ENCODE assay signal across 23 cellular contexts in the genomic region with DNA sequence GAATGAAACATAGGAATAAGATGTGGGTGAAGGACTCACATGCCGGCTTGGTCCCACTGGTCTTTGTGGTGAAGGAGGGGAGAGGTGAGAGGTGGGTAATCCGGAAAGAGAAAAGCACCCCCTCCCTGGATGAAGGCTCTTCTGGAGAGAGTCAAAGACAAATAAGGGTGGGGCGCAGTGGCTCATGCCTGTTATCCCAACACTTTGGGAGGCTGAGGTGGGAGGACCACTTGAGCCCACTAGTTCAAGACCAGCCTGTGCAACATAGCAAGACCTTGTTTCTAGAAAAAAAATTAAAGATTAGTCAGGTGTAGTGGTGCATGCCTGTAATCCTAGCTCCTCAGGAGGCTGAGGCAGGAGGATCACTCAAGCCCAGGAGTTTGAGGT. TPM values are rescaled to one million over a fixed set of nuclear protein-coding genes. Genes with fewer than 3 reads are reported as not detected.
DNase-seq lines count a peak whose midpoint lies in the region; ATAC-seq and TF ChIP-seq lines count a peak whose summit lies in the region.
"Had no signal": no experiment of that assay in that cellular context is flagged by ENCODE, and none has a peak within 500 bp of the region (broad histone marks: within the 10 kb centered on the region; RNA-seq: fewer than 3 reads in every experiment).

No MANE protein-coding gene starts in this region.

- peak overlapping the region; percentile 86 for H3K4me3 Mint-ChIP-seq in activated CD8-positive, alpha-beta memory T cell treated with anti-CD3 and anti-CD28 coated beads, Interleukin-2, amount 10 ng/mL, durations not matched to agents 7 days and 5 days
- H3K4me3 Mint-ChIP-seq in activated naive CD8-positive, alpha-beta T cell treated with anti-CD3 and anti-CD28 coated beads for 36 hours: peak overlapping the region; percentile 93
- H3K4me3 Mint-ChIP-seq in endodermal cell: no peak overlapping the region
- H3K4me3 Mint-ChIP-seq: mesothelial cell of epicardium had no signal

- no peak overlapping the region for H2AFZ ChIP-seq in SU-DHL-6 (ENCODE audit: low read depth, low read length, severe bottlenecking)

- 89 to 95% methylated on average over 3 of the region's 3 CpGs for WGBS in endodermal cell (ENCODE audit: insufficient coverage in 1 of 2, insufficient read length in 1 of 2), 2 experiments

- H3F3A ChIP-seq in SU-DHL-6 (ENCODE audit: insufficient read depth): peaks cover 89% of the 10 kb centered on the region

- no peaks in the 10 kb centered on the region for H3K9me2 ChIP-seq in SU-DHL-6 (replicated peaks; ENCODE audit: insufficient read depth, low read length)

- H3K36me3 ChIP-seq in SU-DHL-6 (ENCODE audit: low read length): peaks cover 3% of the 10 kb centered on the region; the same call in 1 of the 2 replicates
- peaks cover 15% of the 10 kb centered on the region for H3K36me3 ChIP-seq in neutrophil
- H3K36me3 ChIP-seq in endodermal cell (ENCODE audit: control insufficient read depth, insufficient read depth, low read length): no peaks in the 10 kb centered on the region
- H3K36me3 ChIP-seq: esophagus muscularis mucosa, stomach had no signal

- no peak for ATAC-seq in activated CD8-positive, alpha-beta memory T cell treated with anti-CD3 and anti-CD28 coated beads, Interleukin-2, amount 10 ng/mL, durations not matched to agents 7 days and 5 days
- ATAC-seq: activated CD4-positive, CD25-positive, alpha-beta regulatory T cell treated with anti-CD3 and anti-CD28 coated beads, Interleukin-2, amount 50 U/mL, for 24 hours; sciatic nerve had no signal

- DNase-seq in activated CD8-positive, alpha-beta memory T cell treated with anti-CD3 and anti-CD28 coated beads, Interleukin-2, amount 10 ng/mL, durations not matched to agents 7 days and 5 days: no peak
- DNase-seq in activated CD8-positive, alpha-beta memory T cell treated with anti-CD3 and anti-CD28 coated beads for 24 hours: no peak
- DNase-seq in activated naive CD8-positive, alpha-beta T cell treated with anti-CD3 and anti-CD28 coated beads for 36 hours: no peak
- DNase-seq in posterior vena cava (ENCODE audit: low spot score) (no peak), ecto neural progenitor cell (ENCODE audit: low spot score) (no peak), endodermal cell (no peak)
- DNase-seq: activated effector memory CD4-positive, alpha-beta T cell treated with Interleukin-2 at 50 U/mL for 16 hours; Caco-2; head of caudate nucleus; NCI-H1048; NCI-H748 treated with DMSO at 0.1 percent for 48 hours; stomach had no signal

- no peaks in the 10 kb centered on the region for H3K9me3 Mint-ChIP-seq in activated CD8-positive, alpha-beta memory T cell treated with anti-CD3 and anti-CD28 coated beads, Interleukin-2, amount 10 ng/mL, durations not matched to agents 7 days and 5 days (ENCODE audit: low read depth)
- no peaks in the 10 kb centered on the region for H3K9me3 Mint-ChIP-seq in activated naive CD8-positive, alpha-beta T cell treated with anti-CD3 and anti-CD28 coated beads for 36 hours
- no peaks in the 10 kb centered on the region for H3K9me3 Mint-ChIP-seq in endodermal cell
- H3K9me3 Mint-ChIP-seq: mesothelial cell of epicardium had no signal

- H3K9ac ChIP-seq in SU-DHL-6 (ENCODE audit: low read length) (no peak overlapping the region), endodermal cell (ENCODE audit: extremely low read depth, low read length, poor library complexity, severe bottlenecking) (no peak overlapping the region)

- no peaks in the 10 kb centered on the region for H4K20me1 ChIP-seq in SU-DHL-6 (ENCODE audit: low read depth, low read length)

- CTCF ChIA-PET in activated CD8-positive, alpha-beta memory T cell treated with anti-CD3 and anti-CD28 coated beads, Interleukin-2, amount 10 ng/mL, durations not matched to agents 7 days and 5 days (lab: Charles Lee): interaction anchor here (1.9 to 26.0 kb wide), 5 partner anchors 9 to 43 kb away, joined by 6 to 952 read pairs (median 189); partner anchors contain the start of genes ATP6V1G2, DDX39B, LST1 and LTA

- H3K27me3 ChIP-seq in SU-DHL-6 (ENCODE audit: low read length) (no peaks in the 10 kb centered on the region), neutrophil (no peaks in the 10 kb centered on the region), endodermal cell (ENCODE audit: control insufficient read depth, insufficient read depth, low read length, poor library complexity, severe bottlenecking) (peaks cover 5% of the 10 kb centered on the region)
- H3K27me3 ChIP-seq: body of pancreas, esophagus muscularis mucosa, stomach had no signal

- H3K27me3 Mint-ChIP-seq in activated CD8-positive, alpha-beta memory T cell treated with anti-CD3 and anti-CD28 coated beads, Interleukin-2, amount 10 ng/mL, durations not matched to agents 7 days and 5 days: no peaks in the 10 kb centered on the region
- no peaks in the 10 kb centered on the region for H3K27me3 Mint-ChIP-seq in activated naive CD8-positive, alpha-beta T cell treated with anti-CD3 and anti-CD28 coated beads for 36 hours
- H3K27me3 Mint-ChIP-seq in endodermal cell (ENCODE audit: insufficient read depth): peaks cover 51% of the 10 kb centered on the region

- H3K4me3 ChIP-seq in SU-DHL-6 (ENCODE audit: insufficient read depth, low read length, poor library complexity, severe bottlenecking) (no peak overlapping the region), neutrophil (ENCODE audit: low read depth in 1 of 2, low read length in 1 of 2) (no peak overlapping the region), endodermal cell (ENCODE audit: low read length) (no peak overlapping the region)
- H3K4me3 ChIP-seq: body of pancreas, esophagus muscularis mucosa, stomach had no signal

- H3K4me2 ChIP-seq in SU-DHL-6 (ENCODE audit: low read depth, low read length, poor library complexity, severe bottlenecking): peak overlapping the region; percentile 86

- intact Hi-C loops in posterior vena cava (cut with DNase I): no loop called here

- peaks cover 70% of the 10 kb centered on the region for H3K4me1 Mint-ChIP-seq in activated CD8-positive, alpha-beta memory T cell treated with anti-CD3 and anti-CD28 coated beads, Interleukin-2, amount 10 ng/mL, durations not matched to agents 7 days and 5 days
- H3K4me1 Mint-ChIP-seq in activated naive CD8-positive, alpha-beta T cell treated with anti-CD3 and anti-CD28 coated beads for 36 hours: peaks cover 49% of the 10 kb centered on the region
- H3K4me1 Mint-ChIP-seq in endodermal cell: peaks cover 20% of the 10 kb centered on the region

- H3K4me1 ChIP-seq in neutrophil (ENCODE audit: control insufficient read depth in 1 of 2, insufficient read depth in 1 of 2, low read depth in 1 of 2, low read length in 1 of 2): peaks cover 64 to 70% of the 10 kb centered on the region in 2 experiments
- H3K4me1 ChIP-seq in endodermal cell (ENCODE audit: control insufficient read depth, insufficient read depth, low read length): peaks cover 2% of the 10 kb centered on the region

- peaks cover 43% of the 10 kb centered on the region for H3K79me2 ChIP-seq in SU-DHL-6 (ENCODE audit: insufficient read depth, low read length)

- peak overlapping the region; percentile 65 for H3K27ac Mint-ChIP-seq in activated CD8-positive, alpha-beta memory T cell treated with anti-CD3 and anti-CD28 coated beads, Interleukin-2, amount 10 ng/mL, durations not matched to agents 7 days and 5 days
- peak overlapping the region; percentile 92 for H3K27ac Mint-ChIP-seq in activated naive CD8-positive, alpha-beta T cell treated with anti-CD3 and anti-CD28 coated beads for 36 hours
- H3K27ac Mint-ChIP-seq in endodermal cell: no peak overlapping the region

- no peak for TF ChIP-seq CTCF in SU-DHL-6 (IDR thresholded peaks at IDR 0.05; ENCODE audit: insufficient read depth, low read length, poor library complexity, severe bottlenecking)
- TF ChIP-seq CTCF in neutrophil (IDR thresholded peaks at IDR 0.05): no peak
- no peak for TF ChIP-seq CTCF in endodermal cell (conservative IDR thresholded peaks at IDR 0.05)

- H3K27ac ChIP-seq in SU-DHL-6 (ENCODE audit: low read depth, low read length) (peak overlapping the region; percentile 92), neutrophil (peak overlapping the region; percentile 96), endodermal cell (ENCODE audit: low read depth, low read length) (no peak overlapping the region)
- H3K27ac ChIP-seq: esophagus muscularis mucosa had no signal

- H3K36me3 Mint-ChIP-seq in activated CD8-positive, alpha-beta memory T cell treated with anti-CD3 and anti-CD28 coated beads, Interleukin-2, amount 10 ng/mL, durations not matched to agents 7 days and 5 days: peaks cover 66% of the 10 kb centered on the region
- H3K36me3 Mint-ChIP-seq in activated naive CD8-positive, alpha-beta T cell treated with anti-CD3 and anti-CD28 coated beads for 36 hours: peaks cover 72% of the 10 kb centered on the region
- no peaks in the 10 kb centered on the region for H3K36me3 Mint-ChIP-seq in endodermal cell (ENCODE audit: low read depth)
- H3K36me3 Mint-ChIP-seq: mesothelial cell of epicardium had no signal

- H3K9me3 ChIP-seq in SU-DHL-6 (ENCODE audit: insufficient read depth, low read length) (no peaks in the 10 kb centered on the region), neutrophil (no peaks in the 10 kb centered on the region), endodermal cell (ENCODE audit: control insufficient read depth, low read length) (no peaks in the 10 kb centered on the region)
- H3K9me3 ChIP-seq: body of pancreas, Caco-2, esophagus muscularis mucosa, stomach had no signal

RNA-seq across cellular contexts. Expression of gene LTB, which starts 3.1 kb away (rescaled TPM):
- 100 to 1,000 TPM; 608 to 839 TPM for total RNA-seq in activated CD8-positive, alpha-beta memory T cell treated with anti-CD3 and anti-CD28 coated beads, Interleukin-2, amount 10 ng/mL, durations not matched to agents 7 days and 5 days
- 100 to 1,000 TPM; 273 TPM for total RNA-seq in activated naive CD8-positive, alpha-beta T cell treated with anti-CD3 and anti-CD28 coated beads for 36 hours
- total RNA-seq in posterior vena cava (1 to 10 TPM in 1 of 2 donors, under 1 TPM in 1; 0.90 to 1.6 TPM), endodermal cell (1 to 10 TPM in 1 of 2 donors, not detected in 1; 1.3 TPM)
- polyA plus RNA-seq in endodermal cell (2013, experiment 1 of 2): not detected
- not detected for polyA plus RNA-seq in endodermal cell (2013, experiment 2 of 2)
- total RNA-seq: Caco-2, mesothelial cell of epicardium, osteoblast had no signal

RNA-seq across cellular contexts. Expression of gene TNF, which starts 3.7 kb away (rescaled TPM):
- total RNA-seq in activated CD8-positive, alpha-beta memory T cell treated with anti-CD3 and anti-CD28 coated beads, Interleukin-2, amount 10 ng/mL, durations not matched to agents 7 days and 5 days: 10 to 100 TPM; 58.8 to 65.1 TPM
- total RNA-seq in activated naive CD8-positive, alpha-beta T cell treated with anti-CD3 and anti-CD28 coated beads for 36 hours: 100 to 1,000 TPM; 114 to 115 TPM
- total RNA-seq in posterior vena cava (under 1 TPM; 0.81 to 0.93 TPM), endodermal cell (not detected)
- not detected for polyA plus RNA-seq in endodermal cell (2013, experiment 1 of 2)
- not detected for polyA plus RNA-seq in endodermal cell (2013, experiment 2 of 2)
- total RNA-seq: Caco-2, osteoblast, urinary bladder had no signal

RNA-seq across cellular contexts. Expression of gene LST1, which starts 7.0 kb away (rescaled TPM):
- 100 to 1,000 TPM in 1 of 2 experiments, 10 to 100 TPM in 1; 71.6 to 109 TPM for total RNA-seq in activated CD8-positive, alpha-beta memory T cell treated with anti-CD3 and anti-CD28 coated beads, Interleukin-2, amount 10 ng/mL, durations not matched to agents 7 days and 5 days
- 10 to 100 TPM; 29.1 TPM for total RNA-seq in activated naive CD8-positive, alpha-beta T cell treated with anti-CD3 and anti-CD28 coated beads for 36 hours
- 10 to 100 TPM in 1 of 2 donors, 1 to 10 TPM in 1; 9.2 to 24.8 TPM for total RNA-seq in posterior vena cava
- not detected for total RNA-seq in endodermal cell
- 1.5 TPM for polyA plus RNA-seq in endodermal cell (2013, experiment 1 of 2)
- not detected for polyA plus RNA-seq in endodermal cell (2013, experiment 2 of 2)
- total RNA-seq: Caco-2, dermis blood vessel endothelial cell, osteoblast had no signal

RNA-seq across cellular contexts. Expression of gene LTA, which starts 7.0 kb away (rescaled TPM):
- total RNA-seq in activated CD8-positive, alpha-beta memory T cell treated with anti-CD3 and anti-CD28 coated beads, Interleukin-2, amount 10 ng/mL, durations not matched to agents 7 days and 5 days: 10 to 100 TPM; 21.8 to 70.0 TPM
- 100 to 1,000 TPM; 328 to 335 TPM for total RNA-seq in activated naive CD8-positive, alpha-beta T cell treated with anti-CD3 and anti-CD28 coated beads for 36 hours
- total RNA-seq in posterior vena cava (not detected), endodermal cell (not detected)
- 0.21 TPM for polyA plus RNA-seq in endodermal cell (2013, experiment 1 of 2)
- not detected for polyA plus RNA-seq in endodermal cell (2013, experiment 2 of 2)
- total RNA-seq: body of pancreas, Caco-2, dermis blood vessel endothelial cell, esophagus muscularis mucosa, osteoblast, stomach, urinary bladder had no signal

RNA-seq across cellular contexts. Expression of gene NCR3, which starts 13.7 kb away (rescaled TPM):
- total RNA-seq in activated CD8-positive, alpha-beta memory T cell treated with anti-CD3 and anti-CD28 coated beads, Interleukin-2, amount 10 ng/mL, durations not matched to agents 7 days and 5 days: 100 to 1,000 TPM; 137 to 152 TPM
- 10 to 100 TPM; 28.7 to 31.2 TPM for total RNA-seq in activated naive CD8-positive, alpha-beta T cell treated with anti-CD3 and anti-CD28 coated beads for 36 hours
- total RNA-seq in posterior vena cava: not detected
- not detected for total RNA-seq in endodermal cell
- polyA plus RNA-seq in endodermal cell (2013, experiment 1 of 2): not detected
- not detected for polyA plus RNA-seq in endodermal cell (2013, experiment 2 of 2)
- total RNA-seq: body of pancreas, Caco-2, dermis blood vessel endothelial cell, esophagus muscularis mucosa, kidney epithelial cell, mesothelial cell of epicardium, osteoblast, stomach, urinary bladder had no signal

Comparison
In these comparisons a context has a peak if more than half of its experiments do, and no peak if none do; other contexts are left out.
1. RNA of gene LTB, which starts 3.1 kb away (total RNA-seq): 608 to 839 TPM in activated CD8-positive, alpha-beta memory T cell treated with anti-CD3 and anti-CD28 coated beads, Interleukin-2, amount 10 ng/mL, durations not matched to agents 7 days and 5 days and 273 TPM in activated naive CD8-positive, alpha-beta T cell treated with anti-CD3 and anti-CD28 coated beads for 36 hours; 0.90 to 1.6 TPM in posterior vena cava and 1.3 TPM in endodermal cell; every median in the first group is over 100 times any median in the second.
2. RNA of gene TNF, which starts 3.7 kb away (total RNA-seq): 114 to 115 TPM in activated naive CD8-positive, alpha-beta T cell treated with anti-CD3 and anti-CD28 coated beads for 36 hours and 58.8 to 65.1 TPM in activated CD8-positive, alpha-beta memory T cell treated with anti-CD3 and anti-CD28 coated beads, Interleukin-2, amount 10 ng/mL, durations not matched to agents 7 days and 5 days; 0.81 to 0.93 TPM in posterior vena cava and not detected in endodermal cell; every median in the first group is over 10 times any median in the second.
3. RNA of gene LST1, which starts 7.0 kb away (total RNA-seq): 71.6 to 109 TPM in activated CD8-positive, alpha-beta memory T cell treated with anti-CD3 and anti-CD28 coated beads, Interleukin-2, amount 10 ng/mL, durations not matched to agents 7 days and 5 days, 29.1 TPM in activated naive CD8-positive, alpha-beta T cell treated with anti-CD3 and anti-CD28 coated beads for 36 hours and 9.2 to 24.8 TPM in posterior vena cava; not detected in endodermal cell; every median in the first group is over 4 times any median in the second.